In genomic region chr2:128623776-128624424, GRCh38 we compare ENCODE assay signal across 9 cellular contexts.
DNase-seq lines count a peak whose midpoint lies in the region; ATAC-seq and TF ChIP-seq lines count a peak whose summit lies in the region.
"Had no signal": no experiment of that assay in that cellular context is flagged by ENCODE, and none has a peak within 500 bp of the region (broad histone marks: within the 10 kb centered on the region; RNA-seq: fewer than 3 reads in every experiment).

No MANE protein-coding gene starts in this region.

- peaks cover 14% of the 10 kb centered on the region for H3K4me1 Mint-ChIP-seq in activated naive CD8-positive, alpha-beta T cell treated with anti-CD3 and anti-CD28 coated beads, Interleukin-2, amount 50 U/mL, for 24 hours

- peaks cover 5% of the 10 kb centered on the region for H3K27me3 Mint-ChIP-seq in activated naive CD8-positive, alpha-beta T cell treated with anti-CD3 and anti-CD28 coated beads, Interleukin-2, amount 50 U/mL, for 24 hours

- ATAC-seq in GM21529 (IDR thresholded peaks at IDR 0.05; ENCODE audit: unreplicated experiment) (peak; percentile 93), sciatic nerve (peak; percentile 89)
- peak; percentile 66 for ATAC-seq in activated naive CD8-positive, alpha-beta T cell treated with anti-CD3 and anti-CD28 coated beads, Interleukin-2, amount 50 U/mL, for 24 hours
- no peak for ATAC-seq in activated CD4-positive, CD25-positive, alpha-beta regulatory T cell treated with anti-CD3 and anti-CD28 coated beads, Interleukin-2, amount 50 U/mL, for 24 hours

- DNase-seq in GM13977 (ENCODE audit: low spot score) (peak; percentile 79), HS-5 (ENCODE audit: low read depth) (peak; percentile 20), sciatic nerve (ENCODE audit: low spot score) (no peak), DMS79 treated with DMSO at 0.1 percent for 48 hours (lab: John Stamatoyannopoulos, UW) (no peak), ACHN (no peak)
- DNase-seq in activated naive CD8-positive, alpha-beta T cell treated with anti-CD3 and anti-CD28 coated beads, Interleukin-2, amount 50 U/mL, for 24 hours, result peak; percentile 32
- DNase-seq: upper lobe of left lung had no signal

- H3K9me3 Mint-ChIP-seq in activated naive CD8-positive, alpha-beta T cell treated with anti-CD3 and anti-CD28 coated beads, Interleukin-2, amount 50 U/mL, for 24 hours, result no peaks in the 10 kb centered on the region

- intact Hi-C loops in sciatic nerve (cut with DNase I), result no loop called here

- no peaks in the 10 kb centered on the region for H3K36me3 Mint-ChIP-seq in activated naive CD8-positive, alpha-beta T cell treated with anti-CD3 and anti-CD28 coated beads, Interleukin-2, amount 50 U/mL, for 24 hours (ENCODE audit: low read depth)

- peak overlapping the region; percentile 71 for H3K27ac Mint-ChIP-seq in activated naive CD8-positive, alpha-beta T cell treated with anti-CD3 and anti-CD28 coated beads, Interleukin-2, amount 50 U/mL, for 24 hours

- TF ChIP-seq CTCF in GM13977 (IDR thresholded peaks at IDR 0.05; ENCODE audit: extremely low read depth, insufficient read depth, missing control alignments), result no peak

- H3K4me3 Mint-ChIP-seq in activated naive CD8-positive, alpha-beta T cell treated with anti-CD3 and anti-CD28 coated beads, Interleukin-2, amount 50 U/mL, for 24 hours, result no peak overlapping the region

- in situ Hi-C loops in GM13977 (cut with MboI; ENCODE audit: low pct_unique_long_range_greater_than_20kb, low sequenced_read_pairs, unreplicated experiment), result no loop called here
- in situ Hi-C loops in ACHN (cut with HindIII; ENCODE audit: low pct_ligation_motif_present, low pct_unique_long_range_greater_than_20kb, low sequenced_read_pairs), result no loop called here

Comparison
In these comparisons a context has a peak if more than half of its experiments do, and no peak if none do; other contexts are left out.
1. DNase-seq: peak in GM13977 (single experiment), HS-5 (single experiment) and activated naive CD8-positive, alpha-beta T cell treated with anti-CD3 and anti-CD28 coated beads, Interleukin-2, amount 50 U/mL, for 24 hours (single experiment); none in sciatic nerve (single experiment), DMS79 treated with DMSO at 0.1 percent for 48 hours (single experiment) and ACHN (single experiment).
2. ATAC-seq: peak in GM21529 (single experiment), activated naive CD8-positive, alpha-beta T cell treated with anti-CD3 and anti-CD28 coated beads, Interleukin-2, amount 50 U/mL, for 24 hours (single experiment) and sciatic nerve (single experiment); none in activated CD4-positive, CD25-positive, alpha-beta regulatory T cell treated with anti-CD3 and anti-CD28 coated beads, Interleukin-2, amount 50 U/mL, for 24 hours (0 of 2).